Comparison of ENCODE assay signal across 1 cellular context in genomic region chr11:120298461-120298860, GRCh38.
TF ChIP-seq lines count a peak whose summit lies in the region.

No MANE protein-coding gene starts in this region.

TF ChIP-seq in GM23338, 12 proteins besides CTCF, POLR2A, EP300 and RAD21:
- TF ChIP-seq ETS1 (IDR thresholded peaks at IDR 0.05) (no peak), EZH2phosphoT487 (IDR thresholded peaks at IDR 0.05; ENCODE audit: unreplicated experiment) (no peak), ZNF331 (CRISPR knock-in tag; IDR thresholded peaks at IDR 0.05; ENCODE audit: low read depth) (no peak), JUNB (IDR thresholded peaks at IDR 0.05; ENCODE audit: unreplicated experiment) (no peak)
- TF ChIP-seq, protein P1, sequence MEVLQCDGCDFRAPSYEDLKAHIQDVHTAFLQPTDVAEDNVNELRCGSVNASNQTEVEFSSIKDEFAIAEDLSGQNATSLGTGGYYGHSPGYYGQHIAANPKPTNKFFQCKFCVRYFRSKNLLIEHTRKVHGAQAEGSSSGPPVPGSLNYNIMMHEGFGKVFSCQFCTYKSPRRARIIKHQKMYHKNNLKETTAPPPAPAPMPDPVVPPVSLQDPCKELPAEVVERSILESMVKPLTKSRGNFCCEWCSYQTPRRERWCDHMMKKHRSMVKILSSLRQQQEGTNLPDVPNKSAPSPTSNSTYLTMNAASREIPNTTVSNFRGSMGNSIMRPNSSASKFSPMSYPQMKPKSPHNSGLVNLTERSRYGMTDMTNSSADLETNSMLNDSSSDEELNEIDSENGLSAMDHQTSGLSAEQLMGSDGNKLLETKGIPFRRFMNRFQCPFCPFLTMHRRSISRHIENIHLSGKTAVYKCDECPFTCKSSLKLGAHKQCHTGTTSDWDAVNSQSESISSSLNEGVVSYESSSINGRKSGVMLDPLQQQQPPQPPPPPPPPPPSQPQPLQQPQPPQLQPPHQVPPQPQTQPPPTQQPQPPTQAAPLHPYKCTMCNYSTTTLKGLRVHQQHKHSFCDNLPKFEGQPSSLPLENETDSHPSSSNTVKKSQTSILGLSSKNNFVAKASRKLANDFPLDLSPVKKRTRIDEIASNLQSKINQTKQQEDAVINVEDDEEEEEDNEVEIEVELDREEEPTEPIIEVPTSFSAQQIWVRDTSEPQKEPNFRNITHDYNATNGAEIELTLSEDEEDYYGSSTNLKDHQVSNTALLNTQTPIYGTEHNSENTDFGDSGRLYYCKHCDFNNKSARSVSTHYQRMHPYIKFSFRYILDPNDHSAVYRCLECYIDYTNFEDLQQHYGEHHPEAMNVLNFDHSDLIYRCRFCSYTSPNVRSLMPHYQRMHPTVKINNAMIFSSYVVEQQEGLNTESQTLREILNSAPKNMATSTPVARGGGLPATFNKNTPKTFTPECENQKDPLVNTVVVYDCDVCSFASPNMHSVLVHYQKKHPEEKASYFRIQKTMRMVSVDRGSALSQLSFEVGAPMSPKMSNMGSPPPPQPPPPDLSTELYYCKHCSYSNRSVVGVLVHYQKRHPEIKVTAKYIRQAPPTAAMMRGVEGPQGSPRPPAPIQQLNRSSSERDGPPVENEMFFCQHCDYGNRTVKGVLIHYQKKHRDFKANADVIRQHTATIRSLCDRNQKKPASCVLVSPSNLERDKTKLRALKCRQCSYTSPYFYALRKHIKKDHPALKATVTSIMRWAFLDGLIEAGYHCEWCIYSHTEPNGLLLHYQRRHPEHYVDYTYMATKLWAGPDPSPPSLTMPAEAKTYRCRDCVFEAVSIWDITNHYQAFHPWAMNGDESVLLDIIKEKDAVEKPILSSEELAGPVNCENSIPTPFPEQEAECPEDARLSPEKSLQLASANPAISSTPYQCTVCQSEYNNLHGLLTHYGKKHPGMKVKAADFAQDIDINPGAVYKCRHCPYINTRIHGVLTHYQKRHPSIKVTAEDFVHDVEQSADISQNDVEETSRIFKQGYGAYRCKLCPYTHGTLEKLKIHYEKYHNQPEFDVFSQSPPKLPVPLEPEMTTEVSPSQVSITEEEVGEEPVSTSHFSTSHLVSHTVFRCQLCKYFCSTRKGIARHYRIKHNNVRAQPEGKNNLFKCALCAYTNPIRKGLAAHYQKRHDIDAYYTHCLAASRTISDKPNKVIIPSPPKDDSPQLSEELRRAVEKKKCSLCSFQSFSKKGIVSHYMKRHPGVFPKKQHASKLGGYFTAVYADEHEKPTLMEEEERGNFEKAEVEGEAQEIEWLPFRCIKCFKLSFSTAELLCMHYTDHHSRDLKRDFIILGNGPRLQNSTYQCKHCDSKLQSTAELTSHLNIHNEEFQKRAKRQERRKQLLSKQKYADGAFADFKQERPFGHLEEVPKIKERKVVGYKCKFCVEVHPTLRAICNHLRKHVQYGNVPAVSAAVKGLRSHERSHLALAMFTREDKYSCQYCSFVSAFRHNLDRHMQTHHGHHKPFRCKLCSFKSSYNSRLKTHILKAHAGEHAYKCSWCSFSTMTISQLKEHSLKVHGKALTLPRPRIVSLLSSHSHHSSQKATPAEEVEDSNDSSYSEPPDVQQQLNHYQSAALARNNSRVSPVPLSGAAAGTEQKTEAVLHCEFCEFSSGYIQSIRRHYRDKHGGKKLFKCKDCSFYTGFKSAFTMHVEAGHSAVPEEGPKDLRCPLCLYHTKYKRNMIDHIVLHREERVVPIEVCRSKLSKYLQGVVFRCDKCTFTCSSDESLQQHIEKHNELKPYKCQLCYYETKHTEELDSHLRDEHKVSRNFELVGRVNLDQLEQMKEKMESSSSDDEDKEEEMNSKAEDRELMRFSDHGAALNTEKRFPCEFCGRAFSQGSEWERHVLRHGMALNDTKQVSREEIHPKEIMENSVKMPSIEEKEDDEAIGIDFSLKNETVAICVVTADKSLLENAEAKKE (CRISPR knock-in tag; IDR thresholded peaks at IDR 0.05) = no peak
- TF ChIP-seq, protein P2, sequence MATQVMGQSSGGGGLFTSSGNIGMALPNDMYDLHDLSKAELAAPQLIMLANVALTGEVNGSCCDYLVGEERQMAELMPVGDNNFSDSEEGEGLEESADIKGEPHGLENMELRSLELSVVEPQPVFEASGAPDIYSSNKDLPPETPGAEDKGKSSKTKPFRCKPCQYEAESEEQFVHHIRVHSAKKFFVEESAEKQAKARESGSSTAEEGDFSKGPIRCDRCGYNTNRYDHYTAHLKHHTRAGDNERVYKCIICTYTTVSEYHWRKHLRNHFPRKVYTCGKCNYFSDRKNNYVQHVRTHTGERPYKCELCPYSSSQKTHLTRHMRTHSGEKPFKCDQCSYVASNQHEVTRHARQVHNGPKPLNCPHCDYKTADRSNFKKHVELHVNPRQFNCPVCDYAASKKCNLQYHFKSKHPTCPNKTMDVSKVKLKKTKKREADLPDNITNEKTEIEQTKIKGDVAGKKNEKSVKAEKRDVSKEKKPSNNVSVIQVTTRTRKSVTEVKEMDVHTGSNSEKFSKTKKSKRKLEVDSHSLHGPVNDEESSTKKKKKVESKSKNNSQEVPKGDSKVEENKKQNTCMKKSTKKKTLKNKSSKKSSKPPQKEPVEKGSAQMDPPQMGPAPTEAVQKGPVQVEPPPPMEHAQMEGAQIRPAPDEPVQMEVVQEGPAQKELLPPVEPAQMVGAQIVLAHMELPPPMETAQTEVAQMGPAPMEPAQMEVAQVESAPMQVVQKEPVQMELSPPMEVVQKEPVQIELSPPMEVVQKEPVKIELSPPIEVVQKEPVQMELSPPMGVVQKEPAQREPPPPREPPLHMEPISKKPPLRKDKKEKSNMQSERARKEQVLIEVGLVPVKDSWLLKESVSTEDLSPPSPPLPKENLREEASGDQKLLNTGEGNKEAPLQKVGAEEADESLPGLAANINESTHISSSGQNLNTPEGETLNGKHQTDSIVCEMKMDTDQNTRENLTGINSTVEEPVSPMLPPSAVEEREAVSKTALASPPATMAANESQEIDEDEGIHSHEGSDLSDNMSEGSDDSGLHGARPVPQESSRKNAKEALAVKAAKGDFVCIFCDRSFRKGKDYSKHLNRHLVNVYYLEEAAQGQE (IDR thresholded peaks at IDR 0.05; ENCODE audit: unreplicated experiment) = no peak
